Comparison of ENCODE assay signal across 9 cellular contexts in the genomic region with DNA sequence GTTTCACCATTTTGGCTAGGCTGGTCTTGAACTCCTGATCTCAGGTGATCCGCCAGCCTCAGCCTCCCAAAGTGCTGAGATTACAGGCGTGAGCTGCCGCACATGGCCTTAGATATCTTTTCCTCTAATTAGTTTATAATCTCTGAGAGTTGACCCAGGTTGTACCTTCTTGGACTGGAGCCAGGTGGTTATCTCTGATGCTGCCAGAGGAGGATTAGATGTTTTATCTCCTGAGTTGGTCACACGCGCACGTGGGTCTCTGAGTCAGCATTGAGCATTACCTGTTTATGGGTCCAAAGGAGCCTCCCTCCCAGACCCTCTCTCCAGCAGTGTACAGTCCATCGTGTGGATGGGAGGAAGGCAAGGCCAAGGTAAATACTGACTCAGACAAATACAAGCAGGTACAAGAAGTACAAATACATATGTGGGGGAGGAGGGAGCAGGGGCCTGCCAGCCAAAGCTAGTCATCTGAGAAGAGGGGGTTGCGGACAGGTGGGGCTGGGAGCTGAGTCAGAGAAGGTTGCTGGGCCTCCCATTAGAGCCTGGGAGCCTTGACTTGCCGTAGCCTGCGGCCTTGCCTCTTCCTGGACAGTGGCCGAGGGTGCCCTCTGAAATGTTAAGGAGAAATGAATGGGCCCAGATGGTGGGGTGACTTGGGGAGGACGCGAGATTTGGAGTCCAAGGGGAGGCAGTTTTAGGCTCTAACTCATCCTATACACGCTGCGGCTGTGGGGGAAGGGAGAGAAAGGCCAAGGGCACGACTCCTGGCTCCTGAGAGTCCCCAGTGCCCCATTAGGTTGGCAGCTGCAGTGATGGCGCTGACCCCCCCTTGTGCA. TPM values are rescaled to one million over a fixed set of nuclear protein-coding genes. Genes with fewer than 3 reads are reported as not detected.
A peak's percentile ranks its signal among the peaks of the same experiment; 100 is the strongest.
DNase-seq lines count a peak whose midpoint lies in the region; ATAC-seq and TF ChIP-seq lines count a peak whose summit lies in the region.
"Had no signal": no experiment of that assay in that cellular context is flagged by ENCODE, and none has a peak within 500 bp of the region (broad histone marks: within the 10 kb centered on the region; RNA-seq: fewer than 3 reads in every experiment).

No MANE protein-coding gene starts in this region.

- H3K36me3 Mint-ChIP-seq in activated naive CD4-positive, alpha-beta T cell treated with anti-CD3 and anti-CD28 coated beads for 36 hours (ENCODE audit: low read depth), result no peaks in the 10 kb centered on the region
- no peaks in the 10 kb centered on the region for H3K36me3 Mint-ChIP-seq in activated naive CD4-positive, alpha-beta T cell treated with anti-CD3 and anti-CD28 coated beads, Interleukin-2, amount 10 ng/mL, durations not matched to agents 7 days and 5 days
- H3K36me3 Mint-ChIP-seq in activated naive CD4-positive, alpha-beta T cell treated with anti-CD3 and anti-CD28 coated beads, Interleukin-2, amount 50 U/mL, for 24 hours, result peaks cover 4% of the 10 kb centered on the region
- no peaks in the 10 kb centered on the region for H3K36me3 Mint-ChIP-seq in HFFc6 (ENCODE audit: low read depth)

- no peak for TF ChIP-seq POLR2A in tibial nerve (IDR thresholded peaks at IDR 0.05)

- ATAC-seq in GM21390 (IDR thresholded peaks at IDR 0.05; ENCODE audit: unreplicated experiment) (no peak), GM18867 (IDR thresholded peaks at IDR 0.05; ENCODE audit: unreplicated experiment) (no peak)

- no peak overlapping the region for H3K4me3 ChIP-seq in tibial nerve
- H3K4me3 ChIP-seq: SK-N-MC had no signal

- H3K27ac ChIP-seq in tibial nerve, result peak overlapping the region; percentile 76 to 98 (median 93)
- H3K27ac ChIP-seq: SK-N-MC had no signal

- CTCF ChIA-PET in activated naive CD4-positive, alpha-beta T cell treated with anti-CD3 and anti-CD28 coated beads for 36 hours (lab: Charles Lee), result interaction anchor here (0.5 to 3.0 kb wide), 4 partner anchors 9 to 129 kb away, joined by 3 to 26 read pairs (median 5); no protein-coding TSS in a partner anchor
- CTCF ChIA-PET in activated naive CD4-positive, alpha-beta T cell treated with anti-CD3 and anti-CD28 coated beads, Interleukin-2, amount 10 ng/mL, durations not matched to agents 7 days and 5 days (lab: Charles Lee), result interaction anchor here (2.4 kb wide), 1 partner anchor 12 kb away, joined by 11 read pairs; no protein-coding TSS in a partner anchor

- H3K9me3 ChIP-seq in tibial nerve, result no peaks in the 10 kb centered on the region

- peaks cover 83% of the 10 kb centered on the region for H3K4me1 Mint-ChIP-seq in activated naive CD4-positive, alpha-beta T cell treated with anti-CD3 and anti-CD28 coated beads for 36 hours (ENCODE audit: low read depth)
- H3K4me1 Mint-ChIP-seq in activated naive CD4-positive, alpha-beta T cell treated with anti-CD3 and anti-CD28 coated beads, Interleukin-2, amount 10 ng/mL, durations not matched to agents 7 days and 5 days, result peaks cover 45% of the 10 kb centered on the region
- H3K4me1 Mint-ChIP-seq in activated naive CD4-positive, alpha-beta T cell treated with anti-CD3 and anti-CD28 coated beads, Interleukin-2, amount 50 U/mL, for 24 hours, result peaks cover 88% of the 10 kb centered on the region
- peaks cover 52% of the 10 kb centered on the region for H3K4me1 Mint-ChIP-seq in HFFc6 (ENCODE audit: low read depth)

- peak overlapping the region; percentile 52 for H3K4me3 Mint-ChIP-seq in activated naive CD4-positive, alpha-beta T cell treated with anti-CD3 and anti-CD28 coated beads for 36 hours
- H3K4me3 Mint-ChIP-seq in activated naive CD4-positive, alpha-beta T cell treated with anti-CD3 and anti-CD28 coated beads, Interleukin-2, amount 10 ng/mL, durations not matched to agents 7 days and 5 days, result no peak overlapping the region
- peak overlapping the region; percentile 86 for H3K4me3 Mint-ChIP-seq in activated naive CD4-positive, alpha-beta T cell treated with anti-CD3 and anti-CD28 coated beads, Interleukin-2, amount 50 U/mL, for 24 hours
- H3K4me3 Mint-ChIP-seq in HFFc6, result no peak overlapping the region

- peaks cover 11 to 83% (median 65%) of the 10 kb centered on the region in 4 donors for H3K4me1 ChIP-seq in tibial nerve

- H3K27me3 Mint-ChIP-seq in activated naive CD4-positive, alpha-beta T cell treated with anti-CD3 and anti-CD28 coated beads for 36 hours (ENCODE audit: low read depth), result no peaks in the 10 kb centered on the region
- H3K27me3 Mint-ChIP-seq in activated naive CD4-positive, alpha-beta T cell treated with anti-CD3 and anti-CD28 coated beads, Interleukin-2, amount 10 ng/mL, durations not matched to agents 7 days and 5 days, result no peaks in the 10 kb centered on the region
- no peaks in the 10 kb centered on the region for H3K27me3 Mint-ChIP-seq in activated naive CD4-positive, alpha-beta T cell treated with anti-CD3 and anti-CD28 coated beads, Interleukin-2, amount 50 U/mL, for 24 hours
- H3K27me3 Mint-ChIP-seq in HFFc6 (ENCODE audit: insufficient read depth), result peaks cover 2% of the 10 kb centered on the region; the same call in 1 of the 2 replicates

- H3K27ac Mint-ChIP-seq in activated naive CD4-positive, alpha-beta T cell treated with anti-CD3 and anti-CD28 coated beads for 36 hours, result peak overlapping the region; percentile 88
- H3K27ac Mint-ChIP-seq in activated naive CD4-positive, alpha-beta T cell treated with anti-CD3 and anti-CD28 coated beads, Interleukin-2, amount 10 ng/mL, durations not matched to agents 7 days and 5 days, result no peak overlapping the region
- H3K27ac Mint-ChIP-seq in activated naive CD4-positive, alpha-beta T cell treated with anti-CD3 and anti-CD28 coated beads, Interleukin-2, amount 50 U/mL, for 24 hours, result peak overlapping the region; percentile 99
- no peak overlapping the region for H3K27ac Mint-ChIP-seq in HFFc6

- no peaks in the 10 kb centered on the region for H3K9me3 Mint-ChIP-seq in activated naive CD4-positive, alpha-beta T cell treated with anti-CD3 and anti-CD28 coated beads for 36 hours
- H3K9me3 Mint-ChIP-seq in activated naive CD4-positive, alpha-beta T cell treated with anti-CD3 and anti-CD28 coated beads, Interleukin-2, amount 10 ng/mL, durations not matched to agents 7 days and 5 days, result no peaks in the 10 kb centered on the region
- H3K9me3 Mint-ChIP-seq in activated naive CD4-positive, alpha-beta T cell treated with anti-CD3 and anti-CD28 coated beads, Interleukin-2, amount 50 U/mL, for 24 hours, result no peaks in the 10 kb centered on the region
- H3K9me3 Mint-ChIP-seq in HFFc6, result no peaks in the 10 kb centered on the region

- DNase-seq in activated naive CD4-positive, alpha-beta T cell treated with anti-CD3 and anti-CD28 coated beads for 36 hours, result peak; percentile 54
- no peak for DNase-seq in activated naive CD4-positive, alpha-beta T cell treated with anti-CD3 and anti-CD28 coated beads, Interleukin-2, amount 10 ng/mL, durations not matched to agents 7 days and 5 days
- peak; percentile 66 for DNase-seq in left kidney (ENCODE audit: low read depth, low spot score)
- peak in 1 of 2 donors; percentile 24 for DNase-seq in tibial nerve (ENCODE audit: low spot score in 2 of 2)
- DNase-seq in HFFc6, result no peak

- peak in 1 of 2 donors; percentile 69 for TF ChIP-seq EP300 in tibial nerve (IDR thresholded peaks at IDR 0.05)

- no peaks in the 10 kb centered on the region for H3K36me3 ChIP-seq in tibial nerve

- intact Hi-C loops in activated naive CD4-positive, alpha-beta T cell treated with anti-CD3 and anti-CD28 coated beads for 36 hours (cut with micrococcal nuclease), result loop anchor here (2.0 kb wide), 1 partner anchor 23 kb away; no protein-coding TSS in a partner anchor

- no peak for TF ChIP-seq CTCF in tibial nerve (IDR thresholded peaks at IDR 0.05)
- no peak for TF ChIP-seq CTCF in HFFc6 (IDR thresholded peaks at IDR 0.05)

- 72 to 75% methylated on average over 17 of the region's 17 CpGs for WGBS in tibial nerve, 2 donors

- H3K27me3 ChIP-seq in tibial nerve, result no peaks in the 10 kb centered on the region

RNA-seq across cellular contexts. Expression of a gene that starts 13.1 kb away (rescaled TPM):
- total RNA-seq in activated naive CD4-positive, alpha-beta T cell treated with anti-CD3 and anti-CD28 coated beads for 36 hours, result 10 to 100 TPM; 17.3 to 25.9 TPM
- total RNA-seq in tibial nerve, result 10 to 100 TPM; 31.6 to 53.7 (median 33.5) TPM
- total RNA-seq in HFFc6 (2021; fragmentation: NEBNext Ultra II Directional; extraction: Animal tissue kit (Norgen Biotek cat#: 25700)), result 1 to 10 TPM; 2.0 to 3.9 (median 2.3) TPM

Comparison
In these comparisons a context has a peak if more than half of its experiments do, and no peak if none do; other contexts are left out.
1. DNase-seq: peak in activated naive CD4-positive, alpha-beta T cell treated with anti-CD3 and anti-CD28 coated beads for 36 hours (single experiment) and left kidney (single experiment); none in activated naive CD4-positive, alpha-beta T cell treated with anti-CD3 and anti-CD28 coated beads, Interleukin-2, amount 10 ng/mL, durations not matched to agents 7 days and 5 days (single experiment) and HFFc6 (single experiment).
2. H3K27ac Mint-ChIP-seq: peak in activated naive CD4-positive, alpha-beta T cell treated with anti-CD3 and anti-CD28 coated beads for 36 hours (single experiment) and activated naive CD4-positive, alpha-beta T cell treated with anti-CD3 and anti-CD28 coated beads, Interleukin-2, amount 50 U/mL, for 24 hours (single experiment); none in activated naive CD4-positive, alpha-beta T cell treated with anti-CD3 and anti-CD28 coated beads, Interleukin-2, amount 10 ng/mL, durations not matched to agents 7 days and 5 days (single experiment) and HFFc6 (single experiment).
3. H3K4me3 Mint-ChIP-seq: peak in activated naive CD4-positive, alpha-beta T cell treated with anti-CD3 and anti-CD28 coated beads for 36 hours (single experiment) and activated naive CD4-positive, alpha-beta T cell treated with anti-CD3 and anti-CD28 coated beads, Interleukin-2, amount 50 U/mL, for 24 hours (single experiment); none in activated naive CD4-positive, alpha-beta T cell treated with anti-CD3 and anti-CD28 coated beads, Interleukin-2, amount 10 ng/mL, durations not matched to agents 7 days and 5 days (single experiment) and HFFc6 (single experiment).